24 cellular contexts compared by ENCODE assay signal in genomic region chr3:41033956-41034519, GRCh38.
"Had no signal": no experiment of that assay in that cellular context is flagged by ENCODE, and none has a peak within 500 bp of the region (broad histone marks: within the 10 kb centered on the region; RNA-seq: fewer than 3 reads in every experiment).

No MANE protein-coding gene starts in this region.

- H3K4me1 ChIP-seq: psoas muscle had no signal

- H3K9me3 Mint-ChIP-seq: activated B cell treated with CpG ODN at 0.5 μM for 24 hours; activated CD4-positive, alpha-beta memory T cell treated with anti-CD3 and anti-CD28 coated beads, Interleukin-2, amount 10 ng/mL, durations not matched to agents 7 days and 5 days; activated naive CD8-positive, alpha-beta T cell treated with anti-CD3 and anti-CD28 coated beads, Interleukin-2, amount 10 ng/mL, durations not matched to agents 7 days and 5 days; activated T-helper 2 cell treated with anti-CD3 and anti-CD28 coated beads, Interferon-gamma antibody, Interleukin-2, Interleukin-4, amounts not matched to agents 10 μg/mL and 5 μg/mL and 100 μg/mL, durations not matched to agents 14 hours and 24 hours and 36 hours had no signal

- H3K36me3 ChIP-seq: cardiac muscle cell, left ventricle myocardium inferior, tibial artery had no signal

- ATAC-seq: activated CD8-positive, alpha-beta memory T cell treated with anti-CD3 and anti-CD28 coated beads, Interleukin-2, amount 10 ng/mL, durations not matched to agents 7 days and 5 days; psoas muscle; right cardiac atrium; stimulated activated naive CD8-positive, alpha-beta T cell treated with anti-CD3 and anti-CD28 coated beads, Interleukin-15, Interleukin-2, amounts not matched to agents 100 U/mL and 50 U/mL, for 24 hours had no signal

- H3K4me3 Mint-ChIP-seq: activated B cell treated with CpG ODN at 0.5 μM for 24 hours; activated CD4-positive, alpha-beta memory T cell treated with anti-CD3 and anti-CD28 coated beads, Interleukin-2, amount 10 ng/mL, durations not matched to agents 7 days and 5 days; activated CD8-positive, alpha-beta memory T cell treated with anti-CD3 and anti-CD28 coated beads, Interleukin-2, amount 10 ng/mL, durations not matched to agents 7 days and 5 days; activated naive CD8-positive, alpha-beta T cell treated with anti-CD3 and anti-CD28 coated beads, Interleukin-2, amount 10 ng/mL, durations not matched to agents 7 days and 5 days; neural crest cell had no signal

- DNase-seq: activated B cell treated with CpG ODN at 0.5 μM for 24 hours; activated CD4-positive, alpha-beta memory T cell treated with anti-CD3 and anti-CD28 coated beads, Interleukin-2, amount 10 ng/mL, durations not matched to agents 7 days and 5 days; activated CD4-positive, alpha-beta T cell treated with anti-CD3 and anti-CD28 coated beads for 48 hours; activated CD8-positive, alpha-beta memory T cell treated with anti-CD3 and anti-CD28 coated beads, Interleukin-2, amount 10 ng/mL, durations not matched to agents 7 days and 5 days; activated naive CD4-positive, alpha-beta T cell treated with Interleukin-2 at 50 U/mL for 16 hours; activated naive CD8-positive, alpha-beta T cell treated with anti-CD3 and anti-CD28 coated beads, Interleukin-2, amount 10 ng/mL, durations not matched to agents 7 days and 5 days; activated T-cell treated with anti-CD3 and anti-CD28 coated beads, Interleukin-2, amount 50 U/mL, for 1 hour; amygdala; dermis blood vessel endothelial cell; effector memory CD4-positive, alpha-beta T cell; foreskin fibroblast; glutamatergic neuron; hippocampal formation; kidney glomerular epithelial cell; left ventricle myocardium inferior; psoas muscle; right cardiac atrium; stimulated activated CD4-positive, alpha-beta T cell treated with anti-CD3 and anti-CD28 coated beads, Interleukin-2, amount 100 ng/mL, for 24 hours; stimulated activated naive CD8-positive, alpha-beta T cell treated with anti-CD3 and anti-CD28 coated beads, Interleukin-15, Interleukin-2, amounts not matched to agents 100 U/mL and 50 U/mL, for 24 hours; substantia nigra; tibial artery had no signal

- H3K27me3 ChIP-seq: cardiac muscle cell, tibial artery had no signal

- H3K36me3 Mint-ChIP-seq: activated CD8-positive, alpha-beta memory T cell treated with anti-CD3 and anti-CD28 coated beads, Interleukin-2, amount 10 ng/mL, durations not matched to agents 7 days and 5 days; activated naive CD8-positive, alpha-beta T cell treated with anti-CD3 and anti-CD28 coated beads, Interleukin-2, amount 10 ng/mL, durations not matched to agents 7 days and 5 days had no signal

- H3K9me3 ChIP-seq: left ventricle myocardium inferior, psoas muscle, tibial artery had no signal

- H3K4me3 ChIP-seq: cardiac muscle cell, left ventricle myocardium inferior, psoas muscle, tibial artery had no signal

- H3K27ac Mint-ChIP-seq: activated B cell treated with CpG ODN at 0.5 μM for 24 hours; activated CD4-positive, alpha-beta memory T cell treated with anti-CD3 and anti-CD28 coated beads, Interleukin-2, amount 10 ng/mL, durations not matched to agents 7 days and 5 days; activated CD8-positive, alpha-beta memory T cell treated with anti-CD3 and anti-CD28 coated beads, Interleukin-2, amount 10 ng/mL, durations not matched to agents 7 days and 5 days; activated naive CD8-positive, alpha-beta T cell treated with anti-CD3 and anti-CD28 coated beads, Interleukin-2, amount 10 ng/mL, durations not matched to agents 7 days and 5 days; activated T-helper 2 cell treated with anti-CD3 and anti-CD28 coated beads, Interferon-gamma antibody, Interleukin-2, Interleukin-4, amounts not matched to agents 10 μg/mL and 5 μg/mL and 100 μg/mL, durations not matched to agents 14 hours and 24 hours and 36 hours had no signal

- H3K4me1 Mint-ChIP-seq: activated CD4-positive, alpha-beta memory T cell treated with anti-CD3 and anti-CD28 coated beads, Interleukin-2, amount 10 ng/mL, durations not matched to agents 7 days and 5 days; activated CD8-positive, alpha-beta memory T cell treated with anti-CD3 and anti-CD28 coated beads, Interleukin-2, amount 10 ng/mL, durations not matched to agents 7 days and 5 days; activated naive CD8-positive, alpha-beta T cell treated with anti-CD3 and anti-CD28 coated beads, Interleukin-2, amount 10 ng/mL, durations not matched to agents 7 days and 5 days; neural crest cell had no signal

- H3K27ac ChIP-seq: cardiac muscle cell, left ventricle myocardium inferior, psoas muscle, tibial artery had no signal
